8 cellular contexts compared by ENCODE assay signal in genomic region chr16:82061861-82062525, GRCh38. TPM values are rescaled to one million over a fixed set of nuclear protein-coding genes. Genes with fewer than 3 reads are reported as not detected.
DNase-seq lines count a peak whose midpoint lies in the region; ATAC-seq and TF ChIP-seq lines count a peak whose summit lies in the region.

No MANE protein-coding gene starts in this region.

- peak; percentile 29 for DNase-seq in RPMI8226
- DNase-seq in glomerular endothelial cell (ENCODE audit: extremely low read depth, low read depth, low spot score) = peak; percentile 23
- DNase-seq in DMS114 treated with DMSO at 0.1 percent for 48 hours (lab: John Stamatoyannopoulos, UW; ENCODE audit: unreplicated experiment) = no peak
- no peak for DNase-seq in NCI-H2196 treated with DMSO at 0.1 percent for 48 hours (lab: John Stamatoyannopoulos, UW; ENCODE audit: unreplicated experiment)
- DNase-seq in ascending aorta (ENCODE audit: low spot score in 2 of 2) = no peak

- peaks cover 5% of the 10 kb centered on the region for H3K4me1 ChIP-seq in ACC112 (ENCODE audit: control insufficient read depth, insufficient read depth, low read length, unreplicated experiment)
- H3K4me1 ChIP-seq in ascending aorta = no peaks in the 10 kb centered on the region

- H3K36me3 ChIP-seq in ACC112 (ENCODE audit: insufficient read depth, low read length) = no peaks in the 10 kb centered on the region
- no peaks in the 10 kb centered on the region for H3K36me3 ChIP-seq in ascending aorta

- H3K27me3 ChIP-seq in ACC112 (ENCODE audit: insufficient read depth, low read length) (peaks cover 14% of the 10 kb centered on the region), ascending aorta (no peaks in the 10 kb centered on the region)

- intact Hi-C loops in ascending aorta (cut with DNase I) = no loop called here

- no peak for ATAC-seq in GM21526 (IDR thresholded peaks at IDR 0.05; ENCODE audit: low FRiP score, unreplicated experiment)

- H2AFZ ChIP-seq in ACC112 (ENCODE audit: low read length, unreplicated experiment) = no peak overlapping the region

- H3K27ac ChIP-seq in ACC112 (ENCODE audit: low read depth, low read length) (peak overlapping the region; percentile 65), ascending aorta (no peak overlapping the region)

- H3K9me3 ChIP-seq in ascending aorta = no peaks in the 10 kb centered on the region

- H3K4me3 ChIP-seq in ACC112 (ENCODE audit: low read depth, low read length) = no peak overlapping the region
- no peak overlapping the region for H3K4me3 ChIP-seq in ascending aorta

- H3K79me2 ChIP-seq in ACC112 (ENCODE audit: control insufficient read depth, insufficient read depth, low read length, unreplicated experiment) = no peaks in the 10 kb centered on the region

- TF ChIP-seq CTCF in GM12874 (IDR thresholded peaks at IDR 0.05; ENCODE audit: insufficient read depth, low read depth, low read length) (peak; percentile 51; the same call in 1 of the 2 replicates), ascending aorta (IDR thresholded peaks at IDR 0.05) (peak in 1 of 3 experiments; percentile 18)

RNA-seq across cellular contexts. Expression of gene HSD17B2, which starts 26.9 kb away (rescaled TPM):
- 32.8 and 80.0 TPM in 2 replicates for total RNA-seq in glomerular endothelial cell
- total RNA-seq in ascending aorta = not detected

RNA-seq across cellular contexts. Expression of gene SDR42E1, which starts 50.7 kb away (rescaled TPM):
- 3.5 and 6.6 TPM in 2 replicates for total RNA-seq in glomerular endothelial cell
- 0.11 TPM for total RNA-seq in ascending aorta

Comparison
In these comparisons a context has a peak if more than half of its experiments do, and no peak if none do; other contexts are left out.
1. DNase-seq: peak in RPMI8226 (single experiment) and glomerular endothelial cell (single experiment); none in DMS114 treated with DMSO at 0.1 percent for 48 hours (single experiment), NCI-H2196 treated with DMSO at 0.1 percent for 48 hours (single experiment) and ascending aorta (0 of 2).
2. RNA of gene HSD17B2, which starts 26.9 kb away (total RNA-seq): 32.8 to 80.0 TPM in glomerular endothelial cell; not detected in ascending aorta (single experiment); every median in the first group is over 10 times any median in the second.